Comparison of ENCODE assay signal across 9 cellular contexts in the genomic region with DNA sequence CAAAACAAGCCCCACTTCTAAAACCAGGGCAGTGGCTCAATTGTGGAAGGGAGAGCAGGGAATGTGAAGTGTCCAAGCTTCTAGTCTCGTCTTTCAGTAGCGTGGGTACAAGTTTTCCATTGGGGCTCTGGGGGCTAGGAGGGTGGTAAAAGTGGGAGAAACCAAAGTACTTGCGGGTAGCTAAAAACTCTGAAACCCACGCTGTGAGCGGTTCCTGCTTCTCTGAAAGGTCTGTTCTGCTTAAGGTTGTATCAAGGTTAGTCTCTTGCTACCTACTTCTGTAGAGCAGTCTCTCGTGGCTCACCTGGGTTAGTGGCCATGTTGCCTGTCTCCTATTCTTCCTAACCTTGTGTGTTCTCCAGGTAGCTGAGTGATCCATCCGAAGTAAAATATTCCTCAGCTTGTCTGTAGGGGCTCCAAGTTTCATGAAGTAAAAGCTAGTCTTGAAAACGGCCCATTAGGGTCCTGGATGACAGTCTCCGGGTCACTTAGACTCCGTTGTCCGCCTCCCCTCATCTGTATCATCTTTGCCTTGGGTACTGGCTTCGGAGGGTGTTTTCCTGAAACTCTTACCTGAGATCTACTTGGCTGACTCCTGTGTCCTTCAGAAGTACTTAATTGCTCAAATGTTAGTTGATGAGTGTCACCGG. TPM values are rescaled to one million over a fixed set of nuclear protein-coding genes. Genes with fewer than 3 reads are reported as not detected.
DNase-seq lines count a peak whose midpoint lies in the region; ATAC-seq lines count a peak whose summit lies in the region.
"Had no signal": no experiment of that assay in that cellular context is flagged by ENCODE, and none has a peak within 500 bp of the region (broad histone marks: within the 10 kb centered on the region; RNA-seq: fewer than 3 reads in every experiment).

No MANE protein-coding gene starts in this region.

- no peaks in the 10 kb centered on the region for H3K27me3 ChIP-seq in SJCRH30

- POLR2A ChIA-PET in activated naive CD8-positive, alpha-beta T cell treated with anti-CD3 and anti-CD28 coated beads, Interleukin-2, amount 10 ng/mL, durations not matched to agents 7 days and 5 days (lab: Charles Lee): interaction anchor here (1.2 to 4.9 kb wide), 11 partner anchors 12 to 459 kb away, joined by 4 to 104 read pairs (median 17); no protein-coding TSS in a partner anchor

- H3K36me3 ChIP-seq in SJCRH30: peaks cover 16% of the 10 kb centered on the region

- H3K4me3 Mint-ChIP-seq in activated naive CD8-positive, alpha-beta T cell treated with anti-CD3 and anti-CD28 coated beads, Interleukin-2, amount 10 ng/mL, durations not matched to agents 7 days and 5 days: peak overlapping the region; percentile 97
- H3K4me3 Mint-ChIP-seq in natural killer cell treated with Interleukin-12 subunit alpha and Interleukin-12 subunit beta and Interleukin-15 and Interleukin-18, amount 100 ng/mL, for 72 hours: peak overlapping the region; percentile 93

- no peak overlapping the region for H3K4me3 ChIP-seq in SJCRH30

- H3K36me3 Mint-ChIP-seq in activated naive CD8-positive, alpha-beta T cell treated with anti-CD3 and anti-CD28 coated beads, Interleukin-2, amount 10 ng/mL, durations not matched to agents 7 days and 5 days: peaks cover 21% of the 10 kb centered on the region
- peaks cover 21% of the 10 kb centered on the region for H3K36me3 Mint-ChIP-seq in natural killer cell treated with Interleukin-12 subunit alpha and Interleukin-12 subunit beta and Interleukin-15 and Interleukin-18, amount 100 ng/mL, for 72 hours

- ATAC-seq in GM21576 (IDR thresholded peaks at IDR 0.05; ENCODE audit: unreplicated experiment) (peak; percentile 19), HG03565 (IDR thresholded peaks at IDR 0.05; ENCODE audit: unreplicated experiment) (no peak), HG03520 (IDR thresholded peaks at IDR 0.05; ENCODE audit: unreplicated experiment) (no peak)
- no peak for ATAC-seq in activated naive CD8-positive, alpha-beta T cell treated with anti-CD3 and anti-CD28 coated beads, Interleukin-2, amount 10 ng/mL, durations not matched to agents 7 days and 5 days (ENCODE audit: low read depth)
- ATAC-seq in natural killer cell treated with Interleukin-12 subunit alpha and Interleukin-12 subunit beta and Interleukin-15 and Interleukin-18, amount 100 ng/mL, for 72 hours: no peak

- H3K4me1 ChIP-seq in SJCRH30: peaks cover 11% of the 10 kb centered on the region

- no peaks in the 10 kb centered on the region for H3K9me3 ChIP-seq in SJCRH30 (replicated peaks)

- H3K4me1 Mint-ChIP-seq in activated naive CD8-positive, alpha-beta T cell treated with anti-CD3 and anti-CD28 coated beads, Interleukin-2, amount 10 ng/mL, durations not matched to agents 7 days and 5 days: peaks cover 50% of the 10 kb centered on the region
- peaks cover 36 to 40% of the 10 kb centered on the region in 2 donors for H3K4me1 Mint-ChIP-seq in natural killer cell treated with Interleukin-12 subunit alpha and Interleukin-12 subunit beta and Interleukin-15 and Interleukin-18, amount 100 ng/mL, for 72 hours (ENCODE audit: low read depth in 2 of 2)

- H3K27ac Mint-ChIP-seq in activated naive CD8-positive, alpha-beta T cell treated with anti-CD3 and anti-CD28 coated beads, Interleukin-2, amount 10 ng/mL, durations not matched to agents 7 days and 5 days: peak overlapping the region; percentile 100
- peak overlapping the region; percentile 98 to 99 for H3K27ac Mint-ChIP-seq in natural killer cell treated with Interleukin-12 subunit alpha and Interleukin-12 subunit beta and Interleukin-15 and Interleukin-18, amount 100 ng/mL, for 72 hours

- no peaks in the 10 kb centered on the region for H3K27me3 Mint-ChIP-seq in activated naive CD8-positive, alpha-beta T cell treated with anti-CD3 and anti-CD28 coated beads, Interleukin-2, amount 10 ng/mL, durations not matched to agents 7 days and 5 days
- H3K27me3 Mint-ChIP-seq in natural killer cell treated with Interleukin-12 subunit alpha and Interleukin-12 subunit beta and Interleukin-15 and Interleukin-18, amount 100 ng/mL, for 72 hours: no peaks in the 10 kb centered on the region

- H3K27ac ChIP-seq in SJCRH30: no peak overlapping the region

- DNase-seq in CD1c-positive myeloid dendritic cell (ENCODE audit: extremely low spot score) (peak; percentile 42), SJCRH30 (no peak), DMS53 treated with DMSO at 0.1 percent for 48 hours (lab: John Stamatoyannopoulos, UW; ENCODE audit: unreplicated experiment) (no peak)
- DNase-seq in activated naive CD8-positive, alpha-beta T cell treated with anti-CD3 and anti-CD28 coated beads, Interleukin-2, amount 10 ng/mL, durations not matched to agents 7 days and 5 days: no peak
- DNase-seq in natural killer cell treated with Interleukin-12 subunit alpha and Interleukin-12 subunit beta and Interleukin-15 and Interleukin-18, amount 100 ng/mL, for 72 hours (ENCODE audit: low spot score): no peak
- DNase-seq: NCI-H1092 had no signal

- no peaks in the 10 kb centered on the region for H3K9me3 Mint-ChIP-seq in activated naive CD8-positive, alpha-beta T cell treated with anti-CD3 and anti-CD28 coated beads, Interleukin-2, amount 10 ng/mL, durations not matched to agents 7 days and 5 days
- no peaks in the 10 kb centered on the region for H3K9me3 Mint-ChIP-seq in natural killer cell treated with Interleukin-12 subunit alpha and Interleukin-12 subunit beta and Interleukin-15 and Interleukin-18, amount 100 ng/mL, for 72 hours

RNA-seq across cellular contexts. Expression of a gene that starts 1.9 kb away (rescaled TPM):
- total RNA-seq in activated naive CD8-positive, alpha-beta T cell treated with anti-CD3 and anti-CD28 coated beads, Interleukin-2, amount 10 ng/mL, durations not matched to agents 7 days and 5 days: 100 to 1,000 TPM; 371 to 372 TPM
- total RNA-seq in natural killer cell treated with Interleukin-12 subunit alpha and Interleukin-12 subunit beta and Interleukin-15 and Interleukin-18, amount 100 ng/mL, for 72 hours: 100 to 1,000 TPM; 550 to 559 TPM
- total RNA-seq in SJCRH30 (2014; rRNA removed; shearing (Covaris generic)): 95.1 and 95.7 TPM in 2 replicates
